ENCODE assay signal across 20 cellular contexts in genomic region chr4:10753326-10753725, GRCh38.
"Had no signal": no experiment of that assay in that cellular context is flagged by ENCODE, and none has a peak within 500 bp of the region (broad histone marks: within the 10 kb centered on the region; RNA-seq: fewer than 3 reads in every experiment).

No MANE protein-coding gene starts in this region.

- H3K9me3 ChIP-seq: ascending aorta, ovary, right lobe of liver, transverse colon had no signal

- H3K9me3 Mint-ChIP-seq: endodermal cell had no signal

- H3K4me1 Mint-ChIP-seq: activated T-helper 17 cell treated with anti-CD3 and anti-CD28 coated beads, Interleukin-2, amount 50 U/mL, for 72 hours had no signal

- H3K36me3 ChIP-seq: ascending aorta, cardiac muscle cell, ovary, right lobe of liver, transverse colon had no signal

- DNase-seq: activated CD4-positive, alpha-beta T cell treated with anti-CD3 and anti-CD28 coated beads for 1 hour; activated CD4-positive, alpha-beta T cell treated with anti-CD3 and anti-CD28 coated beads, Interleukin-2, amount 50 U/mL, for 4 hours; activated naive CD4-positive, alpha-beta T cell treated with Interleukin-2 at 50 U/mL for 16 hours; endodermal cell; mammary epithelial cell; naive B cell; ovary; right lobe of liver; stimulated activated CD4-positive, alpha-beta T cell treated with anti-CD3 and anti-CD28 coated beads, Interleukin-4, amount 100 ng/mL, for 4 hours; stimulated activated CD8-positive, alpha-beta memory T cell treated with anti-CD3 and anti-CD28 coated beads, Interleukin-4, amount 100 ng/mL, for 48 hours; stimulated activated naive CD8-positive, alpha-beta T cell treated with anti-CD3 and anti-CD28 coated beads, Interleukin-15, Interleukin-2, amounts not matched to agents 100 U/mL and 50 U/mL, for 24 hours; transverse colon had no signal

- H3K27me3 ChIP-seq: ascending aorta, cardiac muscle cell, hepatocyte, ovary, right lobe of liver, transverse colon had no signal

- H3K4me3 ChIP-seq: ascending aorta, cardiac muscle cell, dorsolateral prefrontal cortex, hepatocyte, ovary, right lobe of liver, smooth muscle cell, transverse colon had no signal

- FAIRE-seq: keratinocyte had no signal

- ATAC-seq: activated T-helper 17 cell treated with anti-CD3 and anti-CD28 coated beads, Interleukin-2, amount 50 U/mL, for 72 hours; left lobe of liver; right lobe of liver had no signal

- H3K4me3 Mint-ChIP-seq: activated T-helper 17 cell treated with anti-CD3 and anti-CD28 coated beads, Interleukin-2, amount 50 U/mL, for 72 hours; endodermal cell had no signal

- H3K27ac Mint-ChIP-seq: activated T-helper 17 cell treated with anti-CD3 and anti-CD28 coated beads, Interleukin-2, amount 50 U/mL, for 72 hours; endodermal cell had no signal
